ENCODE assay signal across 13 cellular contexts in genomic region chr5:122967625-122968024, GRCh38.
A peak's percentile ranks its signal among the peaks of the same experiment; 100 is the strongest.
DNase-seq lines count a peak whose midpoint lies in the region; ATAC-seq, FAIRE-seq and TF ChIP-seq lines count a peak whose summit lies in the region.
"Had no signal": no experiment of that assay in that cellular context is flagged by ENCODE, and none has a peak within 500 bp of the region (broad histone marks: within the 10 kb centered on the region; RNA-seq: fewer than 3 reads in every experiment).

No MANE protein-coding gene starts in this region.

- TF ChIP-seq CTCF in heart left ventricle (IDR thresholded peaks at IDR 0.05) = no peak

- DNase-seq in ACHN (peak; percentile 33), GM19239 (ENCODE audit: insufficient read length, low spot score) (peak; percentile 28), mucosa of gallbladder (ENCODE audit: low spot score) (no peak), heart left ventricle (no peak)
- DNase-seq in activated CD8-positive, alpha-beta memory T cell treated with anti-CD3 and anti-CD28 coated beads, Interleukin-2, amount 50 U/mL, for 4 hours = no peak
- DNase-seq: 8988T; activated CD8-positive, alpha-beta T cell treated with anti-CD3 and anti-CD28 coated beads, Interleukin-2, amount 10 ng/mL, durations not matched to agents 7 days and 5 days; effector CD8-positive, alpha-beta T cell; NCI-H510A treated with DMSO at 0.1 percent for 48 hours had no signal

- intact Hi-C loops in heart left ventricle (cut with DNase I) = no loop called here

- H3K4me3 ChIP-seq in heart left ventricle = no peak overlapping the region
- H3K4me3 ChIP-seq: smooth muscle cell had no signal

- 82 to 95% (median 86%) methylated on average over 7 to 8 of the region's 8 CpGs for WGBS in heart left ventricle, 4 donors

- H3K9me3 ChIP-seq in heart left ventricle = no peaks in the 10 kb centered on the region

- peak overlapping the region in 1 of 12 donors; percentile 25 for H3K27ac ChIP-seq in heart left ventricle

- ATAC-seq in HG02678 (IDR thresholded peaks at IDR 0.05; ENCODE audit: unreplicated experiment) = peak; percentile 97
- ATAC-seq in HG03460 (IDR thresholded peaks at IDR 0.05; ENCODE audit: unreplicated experiment) = peak; percentile 94
- ATAC-seq in GM21360 (IDR thresholded peaks at IDR 0.05; ENCODE audit: unreplicated experiment) = no peak
- no peak for ATAC-seq in heart left ventricle
- ATAC-seq: activated CD8-positive, alpha-beta T cell treated with anti-CD3 and anti-CD28 coated beads, Interleukin-2, amount 10 ng/mL, durations not matched to agents 7 days and 5 days had no signal

- in situ Hi-C loops in ACHN (cut with HindIII; ENCODE audit: low pct_ligation_motif_present, low pct_unique_long_range_greater_than_20kb, low sequenced_read_pairs) = no loop called here

- TF ChIP-seq POLR2A in heart left ventricle (IDR thresholded peaks at IDR 0.05) = no peak

- peaks cover 0 to 4% (median 0%) of the 10 kb centered on the region in 12 donors for H3K4me1 ChIP-seq in heart left ventricle

- no peaks in the 10 kb centered on the region for H3K27me3 ChIP-seq in heart left ventricle

- H3K36me3 ChIP-seq in heart left ventricle = no peaks in the 10 kb centered on the region

- peak; percentile 98 for FAIRE-seq in GM19239 (lab: Jason Lieb, UNC)

Comparison
In these comparisons a context has a peak if more than half of its experiments do, and no peak if none do; other contexts are left out.
1. DNase-seq: peak in ACHN (single experiment) and GM19239 (single experiment); none in mucosa of gallbladder (single experiment), activated CD8-positive, alpha-beta memory T cell treated with anti-CD3 and anti-CD28 coated beads, Interleukin-2, amount 50 U/mL, for 4 hours (single experiment) and heart left ventricle (0 of 5).
2. ATAC-seq: peak in HG02678 (single experiment) and HG03460 (single experiment); none in GM21360 (single experiment) and heart left ventricle (0 of 4).